ENCODE assay signal across 17 cellular contexts in genomic region chr13:93235258-93236015, GRCh38. TPM values are rescaled to one million over a fixed set of nuclear protein-coding genes. Genes with fewer than 3 reads are reported as not detected.
A peak's percentile ranks its signal among the peaks of the same experiment; 100 is the strongest.
DNase-seq lines count a peak whose midpoint lies in the region; ATAC-seq and TF ChIP-seq lines count a peak whose summit lies in the region.
"Had no signal": no experiment of that assay in that cellular context is flagged by ENCODE, and none has a peak within 500 bp of the region (broad histone marks: within the 10 kb centered on the region; RNA-seq: fewer than 3 reads in every experiment).

No MANE protein-coding gene starts in this region.

- H3K9me3 Mint-ChIP-seq in nephron progenitor cell: peaks cover 57% of the 10 kb centered on the region
- peaks cover 13 to 41% (median 20%) of the 10 kb centered on the region in 9 donors for H3K9me3 Mint-ChIP-seq in naive thymus-derived CD8-positive, alpha-beta T cell
- H3K9me3 Mint-ChIP-seq in activated T-helper 1 cell treated with anti-CD3 and anti-CD28 coated beads, Interleukin-12 subunit alpha, Interleukin-12 subunit beta, Interleukin-2, Interleukin-4 antibody, amounts not matched to agents 30 ng/mL and 10 ng/mL and 1 ng/mL, durations not matched to agents 14 hours and 24 hours and 36 hours: peaks cover 9% of the 10 kb centered on the region

- POLR2A ChIA-PET in naive thymus-derived CD8-positive, alpha-beta T cell (lab: Charles Lee): no interaction called here

- ATAC-seq in naive thymus-derived CD8-positive, alpha-beta T cell: no peak
- ATAC-seq: stimulated activated naive CD8-positive, alpha-beta T cell treated with anti-CD3 and anti-CD28 coated beads, Interleukin-15, amount 100 ng/mL, for 72 hours had no signal

- H3K36me3 Mint-ChIP-seq in nephron progenitor cell (ENCODE audit: low read depth): peaks cover 81% of the 10 kb centered on the region
- H3K36me3 Mint-ChIP-seq in naive thymus-derived CD8-positive, alpha-beta T cell: peaks cover 0 to 18% (median 0%) of the 10 kb centered on the region in 3 donors
- no peaks in the 10 kb centered on the region for H3K36me3 Mint-ChIP-seq in activated T-helper 1 cell treated with anti-CD3 and anti-CD28 coated beads, Interleukin-12 subunit alpha, Interleukin-12 subunit beta, Interleukin-2, Interleukin-4 antibody, amounts not matched to agents 30 ng/mL and 10 ng/mL and 1 ng/mL, durations not matched to agents 14 hours and 24 hours and 36 hours (ENCODE audit: low read depth)

- TF ChIP-seq CTCF in AG10803 (conservative IDR thresholded peaks at IDR 0.05; ENCODE audit: low read length) (no peak), nephron progenitor cell (IDR thresholded peaks at IDR 0.05) (no peak)

- H3K4me3 Mint-ChIP-seq in nephron progenitor cell: no peak overlapping the region
- H3K4me3 Mint-ChIP-seq in naive thymus-derived CD8-positive, alpha-beta T cell: no peak overlapping the region
- no peak overlapping the region for H3K4me3 Mint-ChIP-seq in activated T-helper 1 cell treated with anti-CD3 and anti-CD28 coated beads, Interleukin-12 subunit alpha, Interleukin-12 subunit beta, Interleukin-2, Interleukin-4 antibody, amounts not matched to agents 30 ng/mL and 10 ng/mL and 1 ng/mL, durations not matched to agents 14 hours and 24 hours and 36 hours
- H3K4me3 Mint-ChIP-seq: stimulated activated naive CD8-positive, alpha-beta T cell treated with anti-CD3 and anti-CD28 coated beads, Interleukin-15, amount 100 ng/mL, for 72 hours had no signal

- H3K4me3 ChIP-seq in AG10803 (ENCODE audit: low read length): no peak overlapping the region

- peak; percentile 81 for DNase-seq in AG10803 (ENCODE audit: low read depth)
- DNase-seq in LHCN-M2 (ENCODE audit: low read depth): peak; percentile 40
- peak; percentile 58 for DNase-seq in dedifferentiated amniotic fluid mesenchymal stem cell (ENCODE audit: extremely low spot score)
- DNase-seq in nephron progenitor cell: no peak
- DNase-seq in naive thymus-derived CD8-positive, alpha-beta T cell: no peak
- DNase-seq in NCI-H1694 (lab: John Stamatoyannopoulos, UW): no peak
- DNase-seq in NCI-H1436 (lab: John Stamatoyannopoulos, UW): no peak
- DNase-seq in activated T-helper 1 cell treated with anti-CD3 and anti-CD28 coated beads, Interleukin-12 subunit alpha, Interleukin-12 subunit beta, Interleukin-2, Interleukin-4 antibody, amounts not matched to agents 30 ng/mL and 10 ng/mL and 1 ng/mL, durations not matched to agents 14 hours and 24 hours and 36 hours (ENCODE audit: low spot score): no peak
- DNase-seq: anterior cingulate cortex; Caco-2; cortex of kidney; erythroblast; hypothalamus; NCI-H2029 treated with DMSO at 0.1 percent for 48 hours; NCI-H774; stimulated activated naive CD8-positive, alpha-beta T cell treated with anti-CD3 and anti-CD28 coated beads, Interleukin-15, amount 100 ng/mL, for 72 hours had no signal

- intact Hi-C loops in activated T-helper 1 cell treated with anti-CD3 and anti-CD28 coated beads, Interleukin-12 subunit alpha, Interleukin-12 subunit beta, Interleukin-2, Interleukin-4 antibody, amounts not matched to agents 30 ng/mL and 10 ng/mL and 1 ng/mL, durations not matched to agents 14 hours and 24 hours and 36 hours (cut with micrococcal nuclease): no loop called here

- peaks cover 4% of the 10 kb centered on the region for H3K27me3 Mint-ChIP-seq in nephron progenitor cell (ENCODE audit: low read depth, poor library complexity)
- H3K27me3 Mint-ChIP-seq in naive thymus-derived CD8-positive, alpha-beta T cell: peaks cover 0 to 16% (median 7%) of the 10 kb centered on the region in 5 donors
- no peaks in the 10 kb centered on the region for H3K27me3 Mint-ChIP-seq in activated T-helper 1 cell treated with anti-CD3 and anti-CD28 coated beads, Interleukin-12 subunit alpha, Interleukin-12 subunit beta, Interleukin-2, Interleukin-4 antibody, amounts not matched to agents 30 ng/mL and 10 ng/mL and 1 ng/mL, durations not matched to agents 14 hours and 24 hours and 36 hours (ENCODE audit: insufficient read depth)

- peak overlapping the region; percentile 17 for H3K27ac Mint-ChIP-seq in nephron progenitor cell
- H3K27ac Mint-ChIP-seq in naive thymus-derived CD8-positive, alpha-beta T cell: no peak overlapping the region
- H3K27ac Mint-ChIP-seq in activated T-helper 1 cell treated with anti-CD3 and anti-CD28 coated beads, Interleukin-12 subunit alpha, Interleukin-12 subunit beta, Interleukin-2, Interleukin-4 antibody, amounts not matched to agents 30 ng/mL and 10 ng/mL and 1 ng/mL, durations not matched to agents 14 hours and 24 hours and 36 hours: no peak overlapping the region
- H3K27ac Mint-ChIP-seq: stimulated activated naive CD8-positive, alpha-beta T cell treated with anti-CD3 and anti-CD28 coated beads, Interleukin-15, amount 100 ng/mL, for 72 hours had no signal

- H3K4me1 Mint-ChIP-seq in nephron progenitor cell: peaks cover 29% of the 10 kb centered on the region
- H3K4me1 Mint-ChIP-seq in naive thymus-derived CD8-positive, alpha-beta T cell: no peaks in the 10 kb centered on the region
- H3K4me1 Mint-ChIP-seq in activated T-helper 1 cell treated with anti-CD3 and anti-CD28 coated beads, Interleukin-12 subunit alpha, Interleukin-12 subunit beta, Interleukin-2, Interleukin-4 antibody, amounts not matched to agents 30 ng/mL and 10 ng/mL and 1 ng/mL, durations not matched to agents 14 hours and 24 hours and 36 hours (ENCODE audit: low read depth): no peaks in the 10 kb centered on the region
- H3K4me1 Mint-ChIP-seq: stimulated activated naive CD8-positive, alpha-beta T cell treated with anti-CD3 and anti-CD28 coated beads, Interleukin-15, amount 100 ng/mL, for 72 hours had no signal

RNA-seq across cellular contexts. Expression of gene GPC6, which starts 8.8 kb away (rescaled TPM):
- 13.0 and 17.0 TPM in 2 replicates for total RNA-seq in LHCN-M2 (2014; rRNA removed)
- 3.2 TPM for polyA plus RNA-seq in LHCN-M2 (2012)
- not detected for total RNA-seq in naive thymus-derived CD8-positive, alpha-beta T cell
- not detected for polyA plus RNA-seq in naive thymus-derived CD8-positive, alpha-beta T cell
- total RNA-seq in activated T-helper 1 cell treated with anti-CD3 and anti-CD28 coated beads, Interleukin-12 subunit alpha, Interleukin-12 subunit beta, Interleukin-2, Interleukin-4 antibody, amounts not matched to agents 30 ng/mL and 10 ng/mL and 1 ng/mL, durations not matched to agents 14 hours and 24 hours and 36 hours: not detected in 2 replicates
- total RNA-seq: activated CD8-positive, alpha-beta memory T cell treated with anti-CD3 and anti-CD28 coated beads for 36 hours had no signal

Comparison
In these comparisons a context has a peak if more than half of its experiments do, and no peak if none do; other contexts are left out.
1. DNase-seq: peak in AG10803 (single experiment), LHCN-M2 (single experiment) and dedifferentiated amniotic fluid mesenchymal stem cell (single experiment); none in nephron progenitor cell (single experiment), naive thymus-derived CD8-positive, alpha-beta T cell (0 of 10), NCI-H1694 (single experiment), NCI-H1436 (single experiment) and activated T-helper 1 cell treated with anti-CD3 and anti-CD28 coated beads, Interleukin-12 subunit alpha, Interleukin-12 subunit beta, Interleukin-2, Interleukin-4 antibody, amounts not matched to agents 30 ng/mL and 10 ng/mL and 1 ng/mL, durations not matched to agents 14 hours and 24 hours and 36 hours (single experiment).
2. RNA of gene GPC6, which starts 8.8 kb away (total RNA-seq): 13.0 to 17.0 TPM in LHCN-M2; not detected in naive thymus-derived CD8-positive, alpha-beta T cell and not detected in activated T-helper 1 cell treated with anti-CD3 and anti-CD28 coated beads, Interleukin-12 subunit alpha, Interleukin-12 subunit beta, Interleukin-2, Interleukin-4 antibody, amounts not matched to agents 30 ng/mL and 10 ng/mL and 1 ng/mL, durations not matched to agents 14 hours and 24 hours and 36 hours; every median in the first group is over 10 times any median in the second.